ENCODE assay signal across 27 cellular contexts in genomic region chr2:195998070-195998469, GRCh38.
"Had no signal": no experiment of that assay in that cellular context is flagged by ENCODE, and none has a peak within 500 bp of the region (broad histone marks: within the 10 kb centered on the region; RNA-seq: fewer than 3 reads in every experiment).

No MANE protein-coding gene starts in this region.

- H3K4me3 Mint-ChIP-seq: stimulated activated effector memory CD8-positive, alpha-beta T cell treated with anti-CD3 and anti-CD28 coated beads, Interleukin-12 subunit alpha, Interleukin-12 subunit beta, amount 100 ng/mL, for 72 hours; stimulated activated memory B cell treated with anti-CD40 and anti-IgM and Interleukin-4, amounts not matched to agents 10 μg/mL and 1 μg/mL and 100 μg/mL, for 72 hours; stimulated activated naive B cell treated with anti-CD40 and anti-IgM and Interleukin-4, amounts not matched to agents 10 μg/mL and 1 μg/mL and 100 μg/mL, for 72 hours; stimulated activated naive CD8-positive, alpha-beta T cell treated with anti-CD3 and anti-CD28 coated beads, Interleukin-15, amount 100 ng/mL, for 72 hours; stimulated activated naive CD8-positive, alpha-beta T cell treated with anti-CD3 and anti-CD28 coated beads, Interleukin-15, Interleukin-2, amounts not matched to agents 100 ng/mL and 50 ng/mL, for 24 hours; type B pancreatic cell had no signal

- H3K36me3 ChIP-seq: stomach, suprapubic skin, thoracic aorta, thyroid gland, tibial artery, tibial nerve, upper lobe of left lung, upper lobe of right lung, uterus, vagina had no signal

- H3K9me3 Mint-ChIP-seq: stimulated activated effector memory CD8-positive, alpha-beta T cell treated with anti-CD3 and anti-CD28 coated beads, Interleukin-12 subunit alpha, Interleukin-12 subunit beta, amount 100 ng/mL, for 72 hours; stimulated activated memory B cell treated with anti-CD40 and anti-IgM and Interleukin-4, amounts not matched to agents 10 μg/mL and 1 μg/mL and 100 μg/mL, for 72 hours; stimulated activated naive B cell treated with anti-CD40 and anti-IgM and Interleukin-4, amounts not matched to agents 10 μg/mL and 1 μg/mL and 100 μg/mL, for 72 hours; stimulated activated naive CD8-positive, alpha-beta T cell treated with anti-CD3 and anti-CD28 coated beads, Interleukin-15, amount 100 ng/mL, for 72 hours; stimulated activated naive CD8-positive, alpha-beta T cell treated with anti-CD3 and anti-CD28 coated beads, Interleukin-15, Interleukin-2, amounts not matched to agents 100 ng/mL and 50 ng/mL, for 24 hours; type B pancreatic cell had no signal

- H3K4me1 ChIP-seq: stomach, suprapubic skin, testis, thyroid gland, tibial artery, tibial nerve, upper lobe of left lung, upper lobe of right lung, uterus, vagina had no signal

- H3K4me1 Mint-ChIP-seq: stimulated activated effector memory CD8-positive, alpha-beta T cell treated with anti-CD3 and anti-CD28 coated beads, Interleukin-12 subunit alpha, Interleukin-12 subunit beta, amount 100 ng/mL, for 72 hours; stimulated activated memory B cell treated with anti-CD40 and anti-IgM and Interleukin-4, amounts not matched to agents 10 μg/mL and 1 μg/mL and 100 μg/mL, for 72 hours; stimulated activated naive B cell treated with anti-CD40 and anti-IgM and Interleukin-4, amounts not matched to agents 10 μg/mL and 1 μg/mL and 100 μg/mL, for 72 hours had no signal

- H3K27ac Mint-ChIP-seq: stimulated activated effector memory CD8-positive, alpha-beta T cell treated with anti-CD3 and anti-CD28 coated beads, Interleukin-12 subunit alpha, Interleukin-12 subunit beta, amount 100 ng/mL, for 72 hours; stimulated activated memory B cell treated with anti-CD40 and anti-IgM and Interleukin-4, amounts not matched to agents 10 μg/mL and 1 μg/mL and 100 μg/mL, for 72 hours; stimulated activated naive B cell treated with anti-CD40 and anti-IgM and Interleukin-4, amounts not matched to agents 10 μg/mL and 1 μg/mL and 100 μg/mL, for 72 hours; stimulated activated naive CD8-positive, alpha-beta T cell treated with anti-CD3 and anti-CD28 coated beads, Interleukin-15, amount 100 ng/mL, for 72 hours; stimulated activated naive CD8-positive, alpha-beta T cell treated with anti-CD3 and anti-CD28 coated beads, Interleukin-15, Interleukin-2, amounts not matched to agents 100 ng/mL and 50 ng/mL, for 24 hours; type B pancreatic cell had no signal

- H3K27ac ChIP-seq: stomach, suprapubic skin, testis, thoracic aorta, thyroid gland, tibial artery, tibial nerve, upper lobe of left lung, upper lobe of right lung, uterus, vagina had no signal

- H3K36me3 Mint-ChIP-seq: stimulated activated effector memory CD8-positive, alpha-beta T cell treated with anti-CD3 and anti-CD28 coated beads, Interleukin-12 subunit alpha, Interleukin-12 subunit beta, amount 100 ng/mL, for 72 hours; stimulated activated memory B cell treated with anti-CD40 and anti-IgM and Interleukin-4, amounts not matched to agents 10 μg/mL and 1 μg/mL and 100 μg/mL, for 72 hours; type B pancreatic cell had no signal

- H3K27me3 ChIP-seq: stomach, suprapubic skin, testis, thyroid gland, tibial artery, tibial nerve, upper lobe of left lung, upper lobe of right lung, uterus, vagina had no signal

- H3K4me3 ChIP-seq: stomach, suprapubic skin, testis, thoracic aorta, thyroid gland, tibial artery, tibial nerve, upper lobe of left lung, upper lobe of right lung, uterus, vagina had no signal

- H3K9me3 ChIP-seq: stomach, suprapubic skin, testis, thoracic aorta, thyroid gland, tibial artery, tibial nerve, upper lobe of left lung, upper lobe of right lung, uterus, vagina had no signal

- ATAC-seq: stimulated activated effector memory CD8-positive, alpha-beta T cell treated with anti-CD3 and anti-CD28 coated beads, Interleukin-12 subunit alpha, Interleukin-12 subunit beta, amount 100 ng/mL, for 72 hours; stimulated activated memory B cell treated with anti-CD40 and anti-IgM and Interleukin-4, amounts not matched to agents 10 μg/mL and 1 μg/mL and 100 μg/mL, for 72 hours; stimulated activated naive B cell treated with anti-CD40 and anti-IgM and Interleukin-4, amounts not matched to agents 10 μg/mL and 1 μg/mL and 100 μg/mL, for 72 hours; stimulated activated naive CD8-positive, alpha-beta T cell treated with anti-CD3 and anti-CD28 coated beads, Interleukin-15, amount 100 ng/mL, for 72 hours; stimulated activated naive CD8-positive, alpha-beta T cell treated with anti-CD3 and anti-CD28 coated beads, Interleukin-15, Interleukin-2, amounts not matched to agents 100 U/mL and 50 U/mL, for 24 hours; upper lobe of right lung had no signal

- DNase-seq: stimulated activated CD4-positive, alpha-beta T cell treated with anti-CD3 and anti-CD28 coated beads, Interleukin-2, amount 100 ng/mL, for 48 hours; stimulated activated CD4-positive, alpha-beta T cell treated with anti-CD3 and anti-CD28 coated beads, Interleukin-4, amount 100 ng/mL, for 1 hour; stimulated activated CD4-positive, alpha-beta T cell treated with anti-CD3 and anti-CD28 coated beads, Interleukin-4, amount 100 ng/mL, for 24 hours; stimulated activated CD4-positive, alpha-beta T cell treated with anti-CD3 and anti-CD28 coated beads, Interleukin-4, amount 100 ng/mL, for 4 hours; stimulated activated CD8-positive, alpha-beta memory T cell treated with anti-CD3 and anti-CD28 coated beads, Interleukin-4, amount 100 ng/mL, for 48 hours; stimulated activated naive B cell treated with anti-CD40 and anti-IgM and Interleukin-4, amounts not matched to agents 10 μg/mL and 1 μg/mL and 100 μg/mL, for 72 hours; stimulated activated naive CD4-positive, alpha-beta T cell; stimulated activated naive CD4-positive, alpha-beta T cell treated with Interleukin-2 at 50 U/mL for 16 hours; stimulated activated naive CD8-positive, alpha-beta T cell treated with anti-CD3 and anti-CD28 coated beads, Interleukin-15, amount 100 ng/mL, for 72 hours; stimulated activated naive CD8-positive, alpha-beta T cell treated with anti-CD3 and anti-CD28 coated beads, Interleukin-15, Interleukin-2, amounts not matched to agents 100 U/mL and 50 U/mL, for 24 hours; stomach; substantia nigra; testis; thyroid gland; tibial artery; trophoblast cell; upper lobe of left lung; upper lobe of right lung; uterus had no signal

- H3K27me3 Mint-ChIP-seq: stimulated activated naive B cell treated with anti-CD40 and anti-IgM and Interleukin-4, amounts not matched to agents 10 μg/mL and 1 μg/mL and 100 μg/mL, for 72 hours; stimulated activated naive CD8-positive, alpha-beta T cell treated with anti-CD3 and anti-CD28 coated beads, Interleukin-15, amount 100 ng/mL, for 72 hours; stimulated activated naive CD8-positive, alpha-beta T cell treated with anti-CD3 and anti-CD28 coated beads, Interleukin-15, Interleukin-2, amounts not matched to agents 100 ng/mL and 50 ng/mL, for 24 hours; type B pancreatic cell had no signal
